10 cellular contexts compared by ENCODE assay signal in the genomic region with DNA sequence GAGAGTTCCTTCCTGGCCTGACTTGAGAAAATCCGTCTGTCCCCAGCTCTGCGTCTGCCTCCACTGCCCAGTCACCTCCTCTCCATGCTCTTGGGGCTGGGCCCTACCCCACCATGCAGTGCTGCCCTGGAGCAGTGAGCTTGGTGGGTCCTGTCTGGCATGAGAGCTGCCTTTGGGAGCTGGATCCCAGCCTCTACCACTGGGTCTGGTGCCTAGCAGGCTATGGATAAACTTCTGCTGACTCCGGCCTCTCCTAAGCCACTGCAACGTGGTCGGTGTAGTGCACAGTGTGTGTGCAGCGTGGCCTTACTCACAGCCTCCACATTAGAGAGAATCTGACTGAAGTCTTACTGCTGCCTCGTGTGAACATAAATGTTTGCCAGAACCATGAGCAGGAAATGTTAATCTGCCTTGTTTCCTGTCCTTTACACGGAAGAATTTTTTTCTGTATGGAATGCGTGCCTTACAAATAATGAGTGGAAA. TPM values are rescaled to one million over a fixed set of nuclear protein-coding genes. Genes with fewer than 3 reads are reported as not detected.
DNase-seq lines count a peak whose midpoint lies in the region; ATAC-seq and TF ChIP-seq lines count a peak whose summit lies in the region.
"Had no signal": no experiment of that assay in that cellular context is flagged by ENCODE, and none has a peak within 500 bp of the region (broad histone marks: within the 10 kb centered on the region; RNA-seq: fewer than 3 reads in every experiment).

No MANE protein-coding gene starts in this region.

- H3K4ac ChIP-seq in trophoblast cell (ENCODE audit: low read depth, low read length) = no peak overlapping the region

- H3K9ac ChIP-seq in fibroblast of lung (ENCODE audit: insufficient read depth, low read length) = peak overlapping the region; percentile 41
- H3K9ac ChIP-seq in trophoblast cell (ENCODE audit: low read length) = no peak overlapping the region

- H4K12ac ChIP-seq in trophoblast cell (ENCODE audit: low read depth, low read length) = no peak overlapping the region

- H2AK5ac ChIP-seq in trophoblast cell (ENCODE audit: low read length) = no peak overlapping the region

- no peak for TF ChIP-seq CTCF in fibroblast of lung (conservative IDR thresholded peaks at IDR 0.05 in 1 of 2, IDR thresholded peaks at IDR 0.05 in 1 of 2; ENCODE audit: low read depth in 1 of 2, low read length in 2 of 2)

- H2BK12ac ChIP-seq in trophoblast cell (ENCODE audit: low read length) = no peak overlapping the region

- H3K18ac ChIP-seq in trophoblast cell (ENCODE audit: low read length) = no peak overlapping the region

- in situ Hi-C loops in SK-MEL-5 (cut with HindIII; ENCODE audit: low pct_unique_long_range_greater_than_20kb, low sequenced_read_pairs) = no loop called here

- no peaks in the 10 kb centered on the region for H3K27me3 ChIP-seq in fibroblast of lung (ENCODE audit: control insufficient read depth, insufficient read depth, low read length)
- no peaks in the 10 kb centered on the region for H3K27me3 ChIP-seq in trophoblast cell (ENCODE audit: insufficient read depth, low read length)

- H3K14ac ChIP-seq in trophoblast cell (ENCODE audit: low read length) = no peak overlapping the region

- H3K79me1 ChIP-seq in trophoblast cell (ENCODE audit: low read length) = no peaks in the 10 kb centered on the region

- H4K8ac ChIP-seq in trophoblast cell (ENCODE audit: low read depth, low read length) = no peak overlapping the region

- peak overlapping the region; percentile 15 for H3K4me2 ChIP-seq in fibroblast of lung (ENCODE audit: extremely low read depth, insufficient read depth, low read length)
- no peak overlapping the region for H3K4me2 ChIP-seq in trophoblast cell (ENCODE audit: low read length)

- no peak overlapping the region for H2BK120ac ChIP-seq in trophoblast cell (ENCODE audit: insufficient read depth, low read length, poor library complexity)

- H2BK5ac ChIP-seq in trophoblast cell (ENCODE audit: low read depth, low read length, poor library complexity) = no peak overlapping the region

- peaks cover 9% of the 10 kb centered on the region for H3K4me1 ChIP-seq in fibroblast of lung (ENCODE audit: control insufficient read depth, extremely low read depth, insufficient read depth, low read length)
- no peaks in the 10 kb centered on the region for H3K4me1 ChIP-seq in trophoblast cell (ENCODE audit: control insufficient read depth in 1 of 2, insufficient read depth in 2 of 2, low read length in 2 of 2)

- H2AFZ ChIP-seq in fibroblast of lung (ENCODE audit: low read length) (no peak overlapping the region), trophoblast cell (ENCODE audit: insufficient read depth, low read length, poor library complexity) (no peak overlapping the region)

- H4K20me1 ChIP-seq in fibroblast of lung (ENCODE audit: control insufficient read depth, extremely low read depth, insufficient read depth, low read length) = no peaks in the 10 kb centered on the region

- H3K9me3 ChIP-seq in fibroblast of lung (ENCODE audit: control insufficient read depth, insufficient read depth, low read depth, low read length) = no peaks in the 10 kb centered on the region
- H3K9me3 ChIP-seq in trophoblast cell (ENCODE audit: insufficient read depth, low read depth, low read length) = peaks cover 2% of the 10 kb centered on the region

- H4K91ac ChIP-seq in trophoblast cell (ENCODE audit: low read depth, low read length) = no peak overlapping the region

- no peaks in the 10 kb centered on the region for H3K79me2 ChIP-seq in fibroblast of lung (ENCODE audit: control insufficient read depth, insufficient read depth, low read length)
- H3K79me2 ChIP-seq in trophoblast cell (ENCODE audit: control insufficient read depth, insufficient read depth, low read length, poor library complexity) = no peaks in the 10 kb centered on the region

- ATAC-seq in GM21447 (IDR thresholded peaks at IDR 0.05; ENCODE audit: unreplicated experiment) (no peak), GM21360 (IDR thresholded peaks at IDR 0.05; ENCODE audit: unreplicated experiment) (no peak), GM18519 (IDR thresholded peaks at IDR 0.05; ENCODE audit: low FRiP score, unreplicated experiment) (no peak)

- H3K36me3 ChIP-seq in fibroblast of lung (ENCODE audit: control insufficient read depth, insufficient read depth, low read length) (peaks cover 10% of the 10 kb centered on the region), trophoblast cell (ENCODE audit: control insufficient read depth in 1 of 2, insufficient read depth in 2 of 2, low read length in 2 of 2) (peaks cover 22 to 29% of the 10 kb centered on the region in 2 experiments)

- WGBS in trophoblast cell (ENCODE audit: extremely low coverage, insufficient coverage, insufficient read length) = no CpG with 5 or more reads among the region's 9 CpGs

- no peak overlapping the region for H3K23ac ChIP-seq in trophoblast cell (ENCODE audit: low read length)

- H3K4me3 ChIP-seq in fibroblast of lung (replicated peaks in 1 of 4; ENCODE audit: control extremely low read depth in 1 of 4, insufficient read depth in 1 of 4, low read depth in 3 of 4, low read length in 4 of 4) (no peak overlapping the region), trophoblast cell (ENCODE audit: low read depth, low read length) (no peak overlapping the region)

- H3K27ac ChIP-seq in fibroblast of lung (ENCODE audit: insufficient read depth, low read length) (peak overlapping the region; percentile 72), trophoblast cell (ENCODE audit: low read depth, low read length) (no peak overlapping the region)

- DNase-seq in EH (ENCODE audit: low read depth) (peak; percentile 85), SK-MEL-5 (ENCODE audit: low read depth, low spot score) (peak; percentile 22), fibroblast of lung (ENCODE audit: low read depth in 2 of 2) (peak; percentile 39 to 51), trophoblast cell (peak; percentile 26 to 34), NCI-H748 (lab: John Stamatoyannopoulos, UW; ENCODE audit: unreplicated experiment) (no peak)

RNA-seq across cellular contexts. Expression of a gene that starts 47.6 kb away (rescaled TPM):
- 17.2 and 18.0 TPM in 2 replicates for total RNA-seq in SK-MEL-5 (2014; rRNA removed; shearing (Covaris generic))
- 25.1 and 27.7 TPM in 2 replicates for polyA plus RNA-seq in SK-MEL-5 (2015; cell fraction: cytosol; rRNA removed)
- polyA plus RNA-seq in SK-MEL-5 (2015; cell fraction: nucleus; rRNA removed) = 18.5 and 40.8 TPM in 2 replicates
- 41.8 and 52.9 TPM in 2 replicates for total RNA-seq in fibroblast of lung
- 13.2 and 19.2 TPM in 2 replicates for polyA plus RNA-seq in fibroblast of lung
- polyA plus RNA-seq in fibroblast of lung (2012) = 15.5 and 18.1 TPM in 2 replicates
- 172 and 236 TPM in 2 replicates for polyA minus RNA-seq in fibroblast of lung (ENCODE audit: low replicate concordance)
- 27.4 and 27.8 TPM in 2 replicates for polyA plus RNA-seq in trophoblast cell (2013)

RNA-seq across cellular contexts. Expression of a gene that starts 47.8 kb away (rescaled TPM):
- not detected in 2 replicates for total RNA-seq in SK-MEL-5 (2014; rRNA removed; shearing (Covaris generic))
- polyA plus RNA-seq in SK-MEL-5 (2015; cell fraction: cytosol; rRNA removed) = not detected in 2 replicates
- not detected in 2 replicates for polyA plus RNA-seq in SK-MEL-5 (2015; cell fraction: nucleus; rRNA removed)
- total RNA-seq in fibroblast of lung = not detected in 2 replicates
- polyA plus RNA-seq in fibroblast of lung = not detected in 2 replicates
- not detected in 2 replicates for polyA plus RNA-seq in fibroblast of lung (2012)
- not detected in 2 replicates for polyA minus RNA-seq in fibroblast of lung (ENCODE audit: low replicate concordance)
- polyA plus RNA-seq in trophoblast cell (2013) = not detected in 2 replicates
- total RNA-seq: activated CD8-positive, alpha-beta memory T cell treated with anti-CD3 and anti-CD28 coated beads for 36 hours; NCI-H460 had no signal
